8 cellular contexts compared by ENCODE assay signal in the genomic region with DNA sequence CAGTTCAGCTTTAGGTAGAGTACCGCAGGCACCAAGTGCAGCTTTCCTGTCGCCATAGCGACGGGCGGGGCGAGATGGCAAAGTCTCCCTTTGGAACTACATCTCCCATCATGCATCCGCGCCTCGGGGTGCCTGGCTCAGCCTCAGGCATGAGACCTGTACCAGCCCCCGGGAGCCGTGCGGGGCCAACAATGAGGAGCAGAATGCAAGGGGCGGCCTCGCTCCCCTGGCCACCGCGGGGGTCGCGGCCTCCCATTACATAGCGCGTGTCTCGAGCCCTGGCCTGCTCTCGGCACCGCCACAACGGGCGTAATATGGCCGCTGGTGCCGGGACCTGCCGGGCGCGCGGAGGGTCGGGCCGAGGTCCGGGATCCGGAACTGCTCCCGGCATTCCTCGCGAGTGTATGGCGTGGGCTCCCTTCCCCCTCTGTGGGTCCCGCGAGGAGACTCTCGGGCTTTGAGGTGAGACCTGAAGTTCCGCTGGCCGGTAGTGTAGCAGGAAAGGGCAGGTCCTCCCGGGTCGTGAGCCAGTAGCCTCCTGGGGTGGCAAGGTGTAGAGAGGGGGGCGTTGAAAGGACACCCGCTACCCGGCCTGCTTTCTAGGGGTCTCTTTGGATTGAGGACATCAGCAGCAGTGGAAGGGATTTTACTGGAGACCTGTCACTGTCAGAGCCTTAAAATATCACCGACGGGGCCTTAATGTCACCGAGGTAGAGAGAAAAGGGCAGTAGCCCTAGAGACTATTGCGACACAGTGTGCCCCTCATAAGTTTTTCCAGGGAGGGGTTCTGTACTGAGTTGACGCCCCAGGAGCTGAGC. TPM values are rescaled to one million over a fixed set of nuclear protein-coding genes. Genes with fewer than 3 reads are reported as not detected.
DNase-seq lines count a peak whose midpoint lies in the region; ATAC-seq and TF ChIP-seq lines count a peak whose summit lies in the region.

A gene with protein sequence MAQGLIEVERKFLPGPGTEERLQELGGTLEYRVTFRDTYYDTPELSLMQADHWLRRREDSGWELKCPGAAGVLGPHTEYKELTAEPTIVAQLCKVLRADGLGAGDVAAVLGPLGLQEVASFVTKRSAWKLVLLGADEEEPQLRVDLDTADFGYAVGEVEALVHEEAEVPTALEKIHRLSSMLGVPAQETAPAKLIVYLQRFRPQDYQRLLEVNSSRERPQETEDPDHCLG (plus strand): TSS at position 390 of the 818 bp plus-strand sequence. CDS start 487 bp downstream, outside the sequence.

- H3K4me1 Mint-ChIP-seq in activated CD4-positive, alpha-beta T cell treated with anti-CD3 and anti-CD28 coated beads for 36 hours: peaks cover 36% of the 10 kb centered on the region

- no peaks in the 10 kb centered on the region for H3K27me3 Mint-ChIP-seq in activated CD4-positive, alpha-beta T cell treated with anti-CD3 and anti-CD28 coated beads for 36 hours

- peaks cover 24% of the 10 kb centered on the region for H3K36me3 Mint-ChIP-seq in activated CD4-positive, alpha-beta T cell treated with anti-CD3 and anti-CD28 coated beads for 36 hours (ENCODE audit: low read depth)

- POLR2A ChIA-PET in activated CD4-positive, alpha-beta T cell treated with anti-CD3 and anti-CD28 coated beads for 36 hours (lab: Charles Lee): interaction anchor here (0.5 to 0.9 kb wide), 6 partner anchors 11 to 484 kb away, joined by 3 to 4 read pairs (median 4); no protein-coding TSS in a partner anchor

- intact Hi-C loops in activated CD4-positive, alpha-beta T cell treated with anti-CD3 and anti-CD28 coated beads for 36 hours (cut with DNase I, micrococcal nuclease): loop anchor here (1.0 to 10.0 kb wide), 8 partner anchors 11 to 886 kb away; a partner anchor contains a TSS

- DNase-seq in Ammon's horn (ENCODE audit: low spot score) (peak; percentile 97), GM19238 (ENCODE audit: insufficient read length, low spot score) (peak; percentile 95), NCI-H524 (lab: John Stamatoyannopoulos, UW) (peak; percentile 95 to 96), choroid plexus epithelial cell (ENCODE audit: low read depth) (peak; percentile 90), left kidney (ENCODE audit: low read depth, low spot score) (peak; percentile 98)
- DNase-seq in activated CD4-positive, alpha-beta T cell treated with anti-CD3 and anti-CD28 coated beads for 36 hours: peak; percentile 96
- DNase-seq in stimulated activated CD4-positive, alpha-beta T cell treated with anti-CD3 and anti-CD28 coated beads, Interleukin-1b, Interleukin-23, amount 100 ng/mL, for 48 hours: peak; percentile 93

- no peak for TF ChIP-seq CTCF in choroid plexus epithelial cell (conservative IDR thresholded peaks at IDR 0.05; ENCODE audit: low read depth, low read length)

- H3K27ac Mint-ChIP-seq in activated CD4-positive, alpha-beta T cell treated with anti-CD3 and anti-CD28 coated beads for 36 hours: peak within 1 kb of the TSS; percentile 93

- CTCF ChIA-PET in activated CD4-positive, alpha-beta T cell treated with anti-CD3 and anti-CD28 coated beads for 36 hours (lab: Charles Lee): interaction anchor here (0.7 to 8.9 kb wide), 7 partner anchors 11 to 262 kb away, joined by 3 to 150 read pairs (median 4); a partner anchor contains a TSS

- peak; percentile 87 for ATAC-seq in HG03439 (IDR thresholded peaks at IDR 0.05; ENCODE audit: unreplicated experiment)
- peak; percentile 83 for ATAC-seq in activated CD4-positive, alpha-beta T cell treated with anti-CD3 and anti-CD28 coated beads for 36 hours

- H3K9me3 Mint-ChIP-seq in activated CD4-positive, alpha-beta T cell treated with anti-CD3 and anti-CD28 coated beads for 36 hours (ENCODE audit: low read depth): no peaks in the 10 kb centered on the region

- H3K4me3 Mint-ChIP-seq in activated CD4-positive, alpha-beta T cell treated with anti-CD3 and anti-CD28 coated beads for 36 hours: peak within 1 kb of the TSS; percentile 95

- peak within 1 kb of the TSS; percentile 94 for H3K4me3 ChIP-seq in choroid plexus epithelial cell (ENCODE audit: low read depth, low read length)

RNA-seq across cellular contexts. Expression of the gene that starts here (rescaled TPM):
- 1 to 10 TPM; 8.3 to 8.5 TPM for total RNA-seq in activated CD4-positive, alpha-beta T cell treated with anti-CD3 and anti-CD28 coated beads for 36 hours

Comparison
In these comparisons a context has a peak if more than half of its experiments do, and no peak if none do; other contexts are left out.
1. Peak in every context shown above with its lines: DNase-seq, ATAC-seq and H3K4me3 ChIP-seq.